In the genomic region with DNA sequence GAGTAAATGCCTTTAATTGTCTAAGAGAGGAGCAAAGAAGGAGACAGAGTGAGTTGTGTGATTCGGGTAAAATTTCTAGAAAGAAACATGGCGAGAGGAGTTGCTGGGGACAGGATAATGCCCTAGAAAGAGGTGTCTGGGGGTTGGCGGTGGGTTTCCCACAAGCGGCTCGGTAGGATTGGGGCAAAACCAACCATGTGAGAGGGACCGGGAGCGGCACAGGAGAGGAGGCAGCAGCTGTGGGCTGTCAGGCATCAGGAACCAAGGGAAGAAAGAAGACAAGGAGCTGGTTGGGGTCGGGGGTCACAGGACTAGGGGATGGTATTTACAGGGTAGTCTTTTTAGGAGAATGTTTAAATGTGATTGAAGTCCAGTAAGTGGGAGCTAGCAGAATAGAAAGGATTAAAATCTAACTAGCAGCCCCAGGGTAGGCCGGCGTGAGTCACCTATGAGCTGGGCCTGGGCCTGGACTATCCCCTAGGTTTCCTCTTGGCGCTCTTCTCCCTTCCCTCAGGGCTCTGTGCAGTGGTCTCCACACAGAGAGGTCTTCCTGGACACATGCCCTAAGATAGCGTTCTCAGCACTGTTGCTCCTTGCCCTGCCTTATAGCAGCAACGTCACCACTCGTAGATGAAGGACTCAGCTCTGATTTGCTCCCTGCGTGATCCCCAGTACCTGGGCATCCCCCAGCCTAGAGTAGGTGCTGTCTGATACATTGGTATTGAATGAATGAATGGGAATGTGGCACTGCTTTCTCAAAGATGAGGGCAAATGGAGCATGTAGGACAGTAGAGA, we compare ENCODE assay signal across 19 cellular contexts. TPM values are rescaled to one million over a fixed set of nuclear protein-coding genes. Genes with fewer than 3 reads are reported as not detected.
DNase-seq lines count a peak whose midpoint lies in the region; ATAC-seq and TF ChIP-seq lines count a peak whose summit lies in the region.
"Had no signal": no experiment of that assay in that cellular context is flagged by ENCODE, and none has a peak within 500 bp of the region (broad histone marks: within the 10 kb centered on the region; RNA-seq: fewer than 3 reads in every experiment).

No MANE protein-coding gene starts in this region.

- H3K27me3 Mint-ChIP-seq in activated naive CD4-positive, alpha-beta T cell treated with anti-CD3 and anti-CD28 coated beads, Interleukin-2, amount 50 U/mL, for 24 hours, result no peaks in the 10 kb centered on the region
- no peaks in the 10 kb centered on the region for H3K27me3 Mint-ChIP-seq in activated naive CD4-positive, alpha-beta T cell treated with anti-CD3 and anti-CD28 coated beads, Interleukin-2, amount 10 ng/mL, durations not matched to agents 7 days and 5 days

- H3K4me2 ChIP-seq in mammary epithelial cell (ENCODE audit: insufficient read depth, low read depth, low read length), result no peak overlapping the region

- dilution Hi-C loops in mammary epithelial cell (cut with HindIII; ENCODE audit: low sequenced_read_pairs), result no loop called here

- no peaks in the 10 kb centered on the region for H3K4me1 ChIP-seq in RWPE2 (ENCODE audit: insufficient read depth, poor library complexity, severe bottlenecking)
- H3K4me1 ChIP-seq in lower lobe of right lung, result peaks cover 36% of the 10 kb centered on the region
- no peaks in the 10 kb centered on the region for H3K4me1 ChIP-seq in upper lobe of right lung
- H3K4me1 ChIP-seq in mammary epithelial cell (ENCODE audit: insufficient read depth, low read length), result no peaks in the 10 kb centered on the region

- peak overlapping the region; percentile 99 for H3K27ac Mint-ChIP-seq in activated naive CD4-positive, alpha-beta T cell treated with anti-CD3 and anti-CD28 coated beads, Interleukin-2, amount 50 U/mL, for 24 hours
- H3K27ac Mint-ChIP-seq in activated naive CD4-positive, alpha-beta T cell treated with anti-CD3 and anti-CD28 coated beads, Interleukin-2, amount 10 ng/mL, durations not matched to agents 7 days and 5 days, result no peak overlapping the region
- H3K27ac Mint-ChIP-seq: progenitor cell of endocrine pancreas had no signal

- in situ Hi-C loops in mammary epithelial cell (cut with MboI; ENCODE audit: low sequenced_read_pairs in 2 of 2), result no loop called here

- intact Hi-C loops in lower lobe of right lung (cut with DNase I), result no loop called here
- intact Hi-C loops in upper lobe of right lung (cut with DNase I), result no loop called here
- intact Hi-C loops in mammary epithelial cell (cut with micrococcal nuclease), result no loop called here

- H3K4me3 ChIP-seq in RWPE2 (ENCODE audit: severe bottlenecking), result no peak overlapping the region
- H3K4me3 ChIP-seq in lower lobe of right lung, result no peak overlapping the region
- H3K4me3 ChIP-seq in upper lobe of right lung, result no peak overlapping the region
- H3K4me3 ChIP-seq in mammary epithelial cell (replicated peaks in 1 of 3; ENCODE audit: insufficient read depth in 1 of 3, low read depth in 2 of 3, low read length in 3 of 3), result no peak overlapping the region
- H3K4me3 ChIP-seq: MG63 had no signal

- no peaks in the 10 kb centered on the region for H3K79me2 ChIP-seq in mammary epithelial cell (ENCODE audit: insufficient read depth, low read length)

- 79% methylated on average over 10 of the region's 15 CpGs for WGBS in mammary epithelial cell (ENCODE audit: low coverage, missing lambda C conversion rate)

- no peak overlapping the region for H3K27ac ChIP-seq in RWPE2 (ENCODE audit: poor library complexity, severe bottlenecking)
- peak overlapping the region; percentile 24 for H3K27ac ChIP-seq in lower lobe of right lung
- peak overlapping the region; percentile 7 for H3K27ac ChIP-seq in upper lobe of right lung
- H3K27ac ChIP-seq in mammary epithelial cell (ENCODE audit: insufficient read depth, low read depth, low read length), result no peak overlapping the region
- H3K27ac ChIP-seq: brain microvascular endothelial cell had no signal

- peak overlapping the region; percentile 83 for H3K4me3 Mint-ChIP-seq in activated naive CD4-positive, alpha-beta T cell treated with anti-CD3 and anti-CD28 coated beads, Interleukin-2, amount 50 U/mL, for 24 hours
- H3K4me3 Mint-ChIP-seq in activated naive CD4-positive, alpha-beta T cell treated with anti-CD3 and anti-CD28 coated beads, Interleukin-2, amount 10 ng/mL, durations not matched to agents 7 days and 5 days, result no peak overlapping the region

- H3K9me3 ChIP-seq in RWPE2 (ENCODE audit: severe bottlenecking) (no peaks in the 10 kb centered on the region), lower lobe of right lung (no peaks in the 10 kb centered on the region), upper lobe of right lung (no peaks in the 10 kb centered on the region), mammary epithelial cell (replicated peaks; ENCODE audit: insufficient read depth, low read length) (no peaks in the 10 kb centered on the region)
- H3K9me3 ChIP-seq: MG63 had no signal

- peaks cover 8% of the 10 kb centered on the region for H3K36me3 Mint-ChIP-seq in activated naive CD4-positive, alpha-beta T cell treated with anti-CD3 and anti-CD28 coated beads, Interleukin-2, amount 50 U/mL, for 24 hours
- peaks cover 46% of the 10 kb centered on the region for H3K36me3 Mint-ChIP-seq in activated naive CD4-positive, alpha-beta T cell treated with anti-CD3 and anti-CD28 coated beads, Interleukin-2, amount 10 ng/mL, durations not matched to agents 7 days and 5 days

- no TSS peak for BruUV-seq in mammary epithelial cell (replicated peaks; lab: Mats Ljungman, UMichigan)

- TF ChIP-seq CTCF in RWPE2 (IDR thresholded peaks at IDR 0.05; ENCODE audit: poor library complexity, severe bottlenecking) (no peak), lower lobe of right lung (IDR thresholded peaks at IDR 0.05) (no peak), upper lobe of right lung (IDR thresholded peaks at IDR 0.05) (no peak), mammary epithelial cell (conservative IDR thresholded peaks at IDR 0.05 in 1 of 2, IDR thresholded peaks at IDR 0.05 in 1 of 2; ENCODE audit: extremely low read depth in 1 of 2, insufficient read depth in 1 of 2, low read depth in 1 of 2, low read length in 2 of 2) (no peak)

- CTCF ChIA-PET in activated naive CD4-positive, alpha-beta T cell treated with anti-CD3 and anti-CD28 coated beads, Interleukin-2, amount 10 ng/mL, durations not matched to agents 7 days and 5 days (lab: Charles Lee), result interaction anchor here (0.8 to 6.2 kb wide), 6 partner anchors 19 to 131 kb away, joined by 3 to 45 read pairs (median 6); a partner anchor contains a TSS
- CTCF ChIA-PET in mammary epithelial cell (lab: Charles Lee; ENCODE audit: low non-redundant PET), result no interaction called here

- no peaks in the 10 kb centered on the region for H3K9me3 Mint-ChIP-seq in activated naive CD4-positive, alpha-beta T cell treated with anti-CD3 and anti-CD28 coated beads, Interleukin-2, amount 50 U/mL, for 24 hours
- H3K9me3 Mint-ChIP-seq in activated naive CD4-positive, alpha-beta T cell treated with anti-CD3 and anti-CD28 coated beads, Interleukin-2, amount 10 ng/mL, durations not matched to agents 7 days and 5 days, result no peaks in the 10 kb centered on the region

- H3K27me3 ChIP-seq in RWPE2 (ENCODE audit: insufficient read depth, poor library complexity, severe bottlenecking) (peaks cover 5% of the 10 kb centered on the region), lower lobe of right lung (ENCODE audit: low read depth) (no peaks in the 10 kb centered on the region), upper lobe of right lung (no peaks in the 10 kb centered on the region), mammary epithelial cell (ENCODE audit: insufficient read depth, low read length) (no peaks in the 10 kb centered on the region)
- H3K27me3 ChIP-seq: brain microvascular endothelial cell, MG63 had no signal

- peaks cover 10% of the 10 kb centered on the region for H3K4me1 Mint-ChIP-seq in activated naive CD4-positive, alpha-beta T cell treated with anti-CD3 and anti-CD28 coated beads, Interleukin-2, amount 50 U/mL, for 24 hours
- H3K4me1 Mint-ChIP-seq in activated naive CD4-positive, alpha-beta T cell treated with anti-CD3 and anti-CD28 coated beads, Interleukin-2, amount 10 ng/mL, durations not matched to agents 7 days and 5 days, result no peaks in the 10 kb centered on the region

- H4K20me1 ChIP-seq in mammary epithelial cell (ENCODE audit: insufficient read depth, low read length), result no peaks in the 10 kb centered on the region

- H2AFZ ChIP-seq in mammary epithelial cell (ENCODE audit: low read depth, low read length), result no peak overlapping the region

- no peak for DNase-seq in activated naive CD4-positive, alpha-beta T cell treated with anti-CD3 and anti-CD28 coated beads, Interleukin-2, amount 10 ng/mL, durations not matched to agents 7 days and 5 days
- no peak for DNase-seq in RWPE2 (ENCODE audit: low spot score)
- no peak for DNase-seq in lower lobe of right lung
- DNase-seq in upper lobe of right lung, result no peak
- DNase-seq in NAMALWA (ENCODE audit: low spot score), result no peak
- no peak for DNase-seq in mammary epithelial cell
- DNase-seq: ACHN; activated CD4-positive, alpha-beta T cell treated with anti-CD3 and anti-CD28 coated beads for 48 hours; activated gamma-delta T cell; brain microvascular endothelial cell; effector CD4-positive, alpha-beta T cell; left cardiac atrium; MG63; NCI-H2107; stimulated activated CD4-positive, alpha-beta T cell treated with anti-CD3 and anti-CD28 coated beads, Interleukin-15, amount 100 ng/mL, for 24 hours had no signal

- no peaks in the 10 kb centered on the region for H3K36me3 ChIP-seq in RWPE2 (ENCODE audit: low read depth)
- no peaks in the 10 kb centered on the region for H3K36me3 ChIP-seq in lower lobe of right lung
- H3K36me3 ChIP-seq in upper lobe of right lung, result no peaks in the 10 kb centered on the region
- no peaks in the 10 kb centered on the region for H3K36me3 ChIP-seq in mammary epithelial cell (ENCODE audit: insufficient read depth, low read length)
- H3K36me3 ChIP-seq: brain microvascular endothelial cell, MG63 had no signal

- ATAC-seq in RWPE2 (ENCODE audit: low read depth) (0 out of 3 replicates have a peak, but pooled peaks have one; percentile 17), lower lobe of right lung (no peak), upper lobe of right lung (no peak), GM19324 (IDR thresholded peaks at IDR 0.05; ENCODE audit: low FRiP score, unreplicated experiment) (no peak)

- no peak overlapping the region for H3K9ac ChIP-seq in mammary epithelial cell (ENCODE audit: insufficient read depth, low read length)

RNA-seq across cellular contexts. Expression of a gene that starts 32.6 kb away (rescaled TPM):
- 61.9 TPM for total RNA-seq in lower lobe of right lung
- total RNA-seq in upper lobe of right lung, result 41.4 TPM
- not detected for total RNA-seq in mammary epithelial cell
- polyA plus RNA-seq in mammary epithelial cell, result 0.01 TPM
- polyA minus RNA-seq in mammary epithelial cell, result not detected
- total RNA-seq: myocyte had no signal

Comparison
In these comparisons a context has a peak if more than half of its experiments do, and no peak if none do; other contexts are left out.
1. H3K27ac ChIP-seq: peak in lower lobe of right lung (single experiment) and upper lobe of right lung (single experiment); none in RWPE2 (single experiment) and mammary epithelial cell (single experiment).
2. RNA of a gene that starts 32.6 kb away (total RNA-seq): 61.9 TPM in lower lobe of right lung (single experiment) and 41.4 TPM in upper lobe of right lung (single experiment); not detected in mammary epithelial cell; every median in the first group is over 10 times any median in the second.